1 cellular context compared by ENCODE assay signal in the genomic region with DNA sequence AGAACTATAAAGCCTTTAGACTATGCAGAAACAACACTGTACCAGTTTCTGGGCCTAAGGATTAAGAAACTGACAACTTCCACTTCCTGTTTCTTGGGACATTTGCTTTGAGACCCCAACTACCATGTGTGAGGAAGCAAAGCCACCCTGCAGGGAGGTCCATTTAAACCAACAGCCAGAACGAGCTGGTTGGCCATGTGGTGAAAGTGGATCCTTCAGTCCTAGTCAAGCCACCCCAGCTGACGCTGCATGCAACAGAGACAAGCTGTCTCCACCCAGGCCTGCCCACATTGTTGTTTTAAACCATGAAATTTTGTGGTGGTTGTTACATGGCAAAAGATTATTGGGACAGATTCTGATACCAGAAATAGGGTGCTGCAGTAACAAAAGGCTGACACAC.
TF ChIP-seq lines count a peak whose summit lies in the region.

No MANE protein-coding gene starts in this region.

TF ChIP-seq in HepG2, 621 proteins besides CTCF, POLR2A, EP300 and RAD21:
- no peak for TF ChIP-seq MED8 (CRISPR knock-in tag; IDR thresholded peaks at IDR 0.05; ENCODE audit: insufficient replicate concordance)
- no peak for TF ChIP-seq FOSL2 (CRISPR knock-in tag; IDR thresholded peaks at IDR 0.05)
- no peak for TF ChIP-seq ZNF20 (CRISPR knock-in tag; IDR thresholded peaks at IDR 0.05)
- no peak for TF ChIP-seq ZNF138 (CRISPR knock-in tag; IDR thresholded peaks at IDR 0.05; ENCODE audit: low read depth)
